1 cellular context compared by ENCODE assay signal in genomic region chr4:107989537-107990386, GRCh38.
A peak's percentile ranks its signal among the peaks of the same experiment; 100 is the strongest.
TF ChIP-seq lines count a peak whose summit lies in the region.

TSS of gene HADH (plus strand) at chr4:107989889. CDS start at chr4:107989933, 44 bp downstream.

TF ChIP-seq in SK-N-SH, 30 proteins besides CTCF, POLR2A, EP300 and RAD21 (continued from another document):
- TF ChIP-seq IRF3 (IDR thresholded peaks at IDR 0.05; ENCODE audit: low read depth, low read length) (no peak), USF2 (IDR thresholded peaks at IDR 0.05; ENCODE audit: borderline replicate concordance, low read depth, low read length) (no peak), ZBTB33 (IDR thresholded peaks at IDR 0.05; ENCODE audit: borderline replicate concordance, low read depth) (no peak), MXI1 (IDR thresholded peaks at IDR 0.05; ENCODE audit: low read depth, low read length) (peak; percentile 99), MAX (IDR thresholded peaks at IDR 0.05; ENCODE audit: low read depth) (peak; percentile 89), TCF12 (IDR thresholded peaks at IDR 0.05) (no peak)
